Comparison of ENCODE assay signal across 8 cellular contexts in the genomic region with DNA sequence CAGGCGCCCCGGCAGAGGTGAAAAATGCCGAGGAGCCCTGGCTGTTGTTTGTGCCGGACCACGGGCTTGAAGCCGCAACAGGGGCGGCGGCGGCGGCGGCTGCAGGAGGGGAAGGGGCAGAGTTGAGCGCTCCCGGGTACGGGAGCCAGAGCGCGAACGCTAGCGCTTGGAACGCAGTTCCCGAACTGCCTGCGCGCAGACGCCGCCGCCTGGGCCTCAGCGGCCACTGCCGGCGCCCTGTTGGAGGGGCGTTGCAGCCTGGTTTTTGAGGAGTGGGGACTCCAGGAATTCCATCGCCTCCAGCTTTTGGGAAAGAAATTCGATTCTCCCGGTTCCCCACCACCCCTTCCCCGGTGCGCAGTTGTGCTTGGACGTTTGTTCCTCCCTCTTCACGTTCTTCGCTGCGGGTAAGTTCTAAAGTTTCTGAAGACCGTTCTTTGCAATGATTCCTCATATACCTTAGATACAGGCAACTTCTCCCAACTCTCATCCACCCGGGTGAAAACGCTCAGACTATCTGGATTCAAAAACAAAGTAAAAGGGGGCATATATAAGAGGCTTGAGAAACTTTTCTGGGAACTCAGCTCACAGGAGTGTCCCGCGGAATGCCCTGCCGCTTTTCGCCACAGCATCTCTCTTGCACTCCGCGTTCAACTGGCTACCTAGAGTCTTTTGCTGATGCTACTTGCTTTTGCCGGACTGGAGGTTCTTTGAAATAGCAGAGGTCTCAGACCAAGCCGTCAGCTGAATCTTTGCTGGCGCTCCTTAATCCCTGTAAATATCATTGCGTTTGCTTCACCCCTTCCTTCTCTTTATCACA. TPM values are rescaled to one million over a fixed set of nuclear protein-coding genes. Genes with fewer than 3 reads are reported as not detected.
DNase-seq lines count a peak whose midpoint lies in the region; ATAC-seq and TF ChIP-seq lines count a peak whose summit lies in the region.

No MANE protein-coding gene starts in this region.

- H3K4me1 Mint-ChIP-seq in MCF 10A (ENCODE audit: insufficient read depth, unreplicated experiment), result peaks cover 23% of the 10 kb centered on the region

- DNase-seq in AG20443 (ENCODE audit: low spot score), result peak; percentile 61
- DNase-seq in NCI-H446 treated with DMSO at 0.1 percent for 48 hours (lab: John Stamatoyannopoulos, UW), result peak; percentile 42
- peak; percentile 59 for DNase-seq in MCF 10A (ENCODE audit: unreplicated experiment)
- DNase-seq in iPS-NIHi11 (ENCODE audit: low spot score), result peak; percentile 65
- DNase-seq in sciatic nerve (ENCODE audit: low spot score), result peak; percentile 74

- CTCF ChIA-PET in MCF 10A (lab: Yijun Ruan, JAX), result interaction anchor here (0.6 to 4.6 kb wide), 17 partner anchors 8 to 1098 kb away, joined by 3 to 39 read pairs (median 4); no protein-coding TSS in a partner anchor

- no TSS peak for BruUV-seq in MCF 10A (replicated peaks; lab: Mats Ljungman, UMichigan)

- no peaks in the 10 kb centered on the region for H3K27me3 Mint-ChIP-seq in MCF 10A (ENCODE audit: insufficient read depth, unreplicated experiment)

- no peaks in the 10 kb centered on the region for H3K9me3 Mint-ChIP-seq in MCF 10A (ENCODE audit: unreplicated experiment)

- H3K36me3 Mint-ChIP-seq in MCF 10A (ENCODE audit: insufficient read depth, unreplicated experiment), result no peaks in the 10 kb centered on the region

- H3K27ac Mint-ChIP-seq in MCF 10A (ENCODE audit: low read depth, unreplicated experiment), result peak overlapping the region; percentile 63

- no peak for TF ChIP-seq CTCF in MCF 10A (IDR thresholded peaks at IDR 0.05; ENCODE audit: unreplicated experiment)

- ATAC-seq in GM18502 (IDR thresholded peaks at IDR 0.05; ENCODE audit: poor library complexity, unreplicated experiment), result peak; percentile 21
- peak; percentile 70 for ATAC-seq in sciatic nerve
- no peak for ATAC-seq in GM21619 (IDR thresholded peaks at IDR 0.05; ENCODE audit: unreplicated experiment)
- ATAC-seq in GM19463 (IDR thresholded peaks at IDR 0.05; ENCODE audit: unreplicated experiment), result no peak

- intact Hi-C loops in MCF 10A (cut with micrococcal nuclease) (loop anchor here (1.0 to 10.0 kb wide), 5 partner anchors 75 to 1729 kb away; no protein-coding TSS in a partner anchor), sciatic nerve (cut with DNase I) (loop anchor here (10.0 kb wide), 1 partner anchor 439 kb away; no protein-coding TSS in a partner anchor)

- POLR2A ChIA-PET in MCF 10A (lab: Yijun Ruan, JAX), result interaction anchor here (0.5 to 4.5 kb wide), 22 partner anchors 8 to 1994 kb away, joined by 3 to 41 read pairs (median 4); no protein-coding TSS in a partner anchor

- H3K4me3 Mint-ChIP-seq in MCF 10A (ENCODE audit: unreplicated experiment), result peak overlapping the region; percentile 99

RNA-seq across cellular contexts. Expression of gene FAT4, which starts 1.0 kb away (rescaled TPM):
- total RNA-seq in MCF 10A (2022) (6.4 and 6.6 TPM in 2 replicates), sciatic nerve (23.4 TPM)

Comparison
In these comparisons a context has a peak if more than half of its experiments do, and no peak if none do; other contexts are left out.
1. ATAC-seq: peak in GM18502 (single experiment) and sciatic nerve (single experiment); none in GM21619 (single experiment) and GM19463 (single experiment).
2. Peak in every context shown above with its lines, with median percentiles within 50 percentile points of each other: DNase-seq.